Comparison of ENCODE assay signal across 8 cellular contexts in genomic region chr12:124321040-124321481, GRCh38. TPM values are rescaled to one million over a fixed set of nuclear protein-coding genes. Genes with fewer than 3 reads are reported as not detected.
A peak's percentile ranks its signal among the peaks of the same experiment; 100 is the strongest.
DNase-seq lines count a peak whose midpoint lies in the region; ATAC-seq and TF ChIP-seq lines count a peak whose summit lies in the region.

No MANE protein-coding gene starts in this region.

- intact Hi-C loops in ovary (cut with DNase I): loop anchor here in 2 of 4 donors (2.0 to 10.0 kb wide), 2 partner anchors 266 kb away; no protein-coding TSS in a partner anchor
- intact Hi-C loops in transverse colon (cut with DNase I; ENCODE audit: low total_unique reads): loop anchor here (1.0 kb wide), 1 partner anchor 39 kb away; no protein-coding TSS in a partner anchor

- no peak overlapping the region for H3K4me3 ChIP-seq in Peyer's patch
- H3K4me3 ChIP-seq in ovary: no peak overlapping the region
- no peak overlapping the region for H3K4me3 ChIP-seq in transverse colon

- H3K4me1 ChIP-seq in Peyer's patch (no peaks in the 10 kb centered on the region), ovary (ENCODE audit: insufficient read depth) (no peaks in the 10 kb centered on the region), transverse colon (no peaks in the 10 kb centered on the region)

- peaks cover 0 to 27% (median 0%) of the 10 kb centered on the region in 3 donors for H3K36me3 ChIP-seq in Peyer's patch
- no peaks in the 10 kb centered on the region for H3K36me3 ChIP-seq in ovary
- H3K36me3 ChIP-seq in transverse colon: peaks cover 0 to 24% (median 9%) of the 10 kb centered on the region in 4 donors

- TF ChIP-seq CTCF in Peyer's patch (IDR thresholded peaks at IDR 0.05) (peak; percentile 34 to 94 (median 88)), ovary (IDR thresholded peaks at IDR 0.05) (peak; percentile 58 to 86 (median 85)), transverse colon (IDR thresholded peaks at IDR 0.05) (peak; percentile 93 to 95 (median 95))

- H3K27me3 ChIP-seq in Peyer's patch (no peaks in the 10 kb centered on the region), ovary (no peaks in the 10 kb centered on the region), transverse colon (no peaks in the 10 kb centered on the region)

- no peak for TF ChIP-seq EP300 in ovary (IDR thresholded peaks at IDR 0.05)
- no peak for TF ChIP-seq EP300 in transverse colon (IDR thresholded peaks at IDR 0.05; ENCODE audit: low read depth)

- H3K9me3 ChIP-seq in Peyer's patch (peaks cover 0 to 10% (median 3%) of the 10 kb centered on the region in 4 donors), ovary (peaks cover 0 to 7% of the 10 kb centered on the region in 2 donors), transverse colon (no peaks in the 10 kb centered on the region)

- DNase-seq in NCI-H1694 (lab: John Stamatoyannopoulos, UW): peak; percentile 15
- DNase-seq in NCI-H1694 treated with DMSO at 0.1 percent for 48 hours (lab: John Stamatoyannopoulos, UW): no peak
- DNase-seq in Peyer's patch: peak; percentile 28 to 85 (median 84)
- DNase-seq in activated T-helper 9 cell treated with anti-CD3 and anti-CD28 coated beads, Interleukin-2, amount 50 U/mL, for 16 hours (ENCODE audit: low read depth): peak; percentile 39
- peak; percentile 33 for DNase-seq in foreskin melanocyte
- peak; percentile 49 to 82 (median 72) for DNase-seq in ovary
- DNase-seq in transverse colon: peak; percentile 75

- TF ChIP-seq POLR2A in Peyer's patch (IDR thresholded peaks at IDR 0.05) (no peak), ovary (IDR thresholded peaks at IDR 0.05) (no peak), transverse colon (IDR thresholded peaks at IDR 0.05) (no peak)

- WGBS in ovary, 3 donors: 37 to 49% (median 48%) methylated on average over 5 to 6 of the region's 6 CpGs
- WGBS in transverse colon (ENCODE audit: low coverage in 1 of 2), 2 donors: 30% methylated on average over 4 of the region's 6 CpGs; no CpG with 5 or more reads in 1 of the 2 donors

- ATAC-seq in HG02870 (IDR thresholded peaks at IDR 0.05; ENCODE audit: unreplicated experiment): peak; percentile 62

- H3K27ac ChIP-seq in Peyer's patch: no peak overlapping the region
- H3K27ac ChIP-seq in ovary: no peak overlapping the region
- H3K27ac ChIP-seq in transverse colon: no peak overlapping the region

- in situ Hi-C loops in transverse colon (cut with MboI; ENCODE audit: low pct_ligation_motif_present in 1 of 4, low pct_unique_long_range_greater_than_20kb in 1 of 4, low sequenced_read_pairs in 3 of 4): loop anchor here in 1 of 4 donors (25.0 kb wide), 1 partner anchor 284 kb away; no protein-coding TSS in a partner anchor

RNA-seq across cellular contexts. Expression of gene RFLNA, which starts 26.2 kb away (rescaled TPM):
- total RNA-seq in Peyer's patch (10 to 100 TPM in 3 of 4 donors, 1 to 10 TPM in 1; 8.3 to 25.7 (median 21.1) TPM), ovary (1 to 10 TPM; 1.1 to 8.7 (median 4.0) TPM), transverse colon (10 to 100 TPM; 19.1 to 53.8 (median 30.7) TPM)
- polyA plus RNA-seq in ovary: 1 to 10 TPM in 1 of 2 donors, under 1 TPM in 1; 0.72 to 3.0 TPM
